In genomic region chr1:28369518-28370219, GRCh38 we compare ENCODE assay signal across 8 cellular contexts. TPM values are rescaled to one million over a fixed set of nuclear protein-coding genes. Genes with fewer than 3 reads are reported as not detected.
DNase-seq lines count a peak whose midpoint lies in the region; ATAC-seq and TF ChIP-seq lines count a peak whose summit lies in the region.

Gene PHACTR4 (plus strand): TSS chr1:28369740. CDS start chr1:28407448, 37,708 bp downstream.

- TF ChIP-seq CTCF in HCT116 (IDR thresholded peaks at IDR 0.05 in 2 of 3, conservative IDR thresholded peaks at IDR 0.05 in 1 of 3; ENCODE audit: borderline replicate concordance in 1 of 3, insufficient read depth in 1 of 3, low read depth in 2 of 3, low read length in 2 of 3) (no peak), SK-N-SH (IDR thresholded peaks at IDR 0.05) (no peak)

- H3K79me2 ChIP-seq in HCT116 (ENCODE audit: insufficient read depth, low read length): peaks cover 48% of the 10 kb centered on the region
- H3K79me2 ChIP-seq in SK-N-SH (ENCODE audit: insufficient read depth): peaks cover 47% of the 10 kb centered on the region

- H3K4me1 ChIP-seq in HCT116 (ENCODE audit: control insufficient read depth in 1 of 2, insufficient read depth in 2 of 2, low read length in 2 of 2): peaks cover 52 to 76% of the 10 kb centered on the region in 2 experiments
- peaks cover 6 to 14% of the 10 kb centered on the region in 2 experiments; a peak in 2 of 4 replicates for H3K4me1 ChIP-seq in SK-N-SH (ENCODE audit: control insufficient read depth in 1 of 2, insufficient read depth in 2 of 2, low read depth in 1 of 2, low read length in 1 of 2)

- peak; percentile 93 for TF ChIP-seq POLR2A in HCT116 (IDR thresholded peaks at IDR 0.05; ENCODE audit: borderline replicate concordance, extremely low read depth, insufficient read depth, insufficient read length)

- peak within 1 kb of the TSS; percentile 92 for H3K4me3 Mint-ChIP-seq in activated naive CD4-positive, alpha-beta T cell treated with anti-CD3 and anti-CD28 coated beads, Interleukin-2, amount 10 ng/mL, durations not matched to agents 7 days and 5 days

- no peak for TF ChIP-seq RAD21 in HCT116 (IDR thresholded peaks at IDR 0.05; ENCODE audit: low read depth)
- no peak for TF ChIP-seq RAD21 in SK-N-SH (IDR thresholded peaks at IDR 0.05; ENCODE audit: low read length)

- H3K27me3 ChIP-seq in HCT116 (ENCODE audit: insufficient read depth, low read length): no peaks in the 10 kb centered on the region
- H3K27me3 ChIP-seq in SK-N-SH (ENCODE audit: insufficient read depth): no peaks in the 10 kb centered on the region

- peaks cover 35% of the 10 kb centered on the region for H3K4me1 Mint-ChIP-seq in activated naive CD4-positive, alpha-beta T cell treated with anti-CD3 and anti-CD28 coated beads, Interleukin-2, amount 10 ng/mL, durations not matched to agents 7 days and 5 days

- H3K36me3 ChIP-seq in HCT116 (ENCODE audit: control insufficient read depth in 1 of 2, insufficient read depth in 2 of 2, low read length in 2 of 2) (no peaks in the 10 kb centered on the region), SK-N-SH (replicated peaks in 1 of 2; ENCODE audit: control insufficient read depth in 1 of 2, insufficient read depth in 2 of 2, low read length in 1 of 2) (no peaks in the 10 kb centered on the region)

- H3K9me3 Mint-ChIP-seq in activated naive CD4-positive, alpha-beta T cell treated with anti-CD3 and anti-CD28 coated beads, Interleukin-2, amount 10 ng/mL, durations not matched to agents 7 days and 5 days: no peaks in the 10 kb centered on the region

- H3K4me2 ChIP-seq in HCT116 (ENCODE audit: low read length) (peak within 1 kb of the TSS; percentile 80), SK-N-SH (peak within 1 kb of the TSS; percentile 83)

- CTCF ChIA-PET in HCT116 (lab: Charles Lee): interaction anchor here (1.0 to 5.8 kb wide), 6 partner anchors 10 to 233 kb away, joined by 3 to 73 read pairs (median 6); no protein-coding TSS in a partner anchor
- CTCF ChIA-PET in SK-N-SH (lab: Yijun Ruan, JAX): interaction anchor here (1.0 to 2.6 kb wide), 3 partner anchors 9 to 120 kb away, joined by 3 to 18 read pairs (median 5); no protein-coding TSS in a partner anchor
- CTCF ChIA-PET in activated naive CD4-positive, alpha-beta T cell treated with anti-CD3 and anti-CD28 coated beads, Interleukin-2, amount 10 ng/mL, durations not matched to agents 7 days and 5 days (lab: Charles Lee): interaction anchor here (0.5 to 2.2 kb wide), 4 partner anchors 10 to 508 kb away, joined by 3 to 14 read pairs (median 4); no protein-coding TSS in a partner anchor

- no TSS peak for BruUV-seq in HCT116 (replicated peaks; lab: Mats Ljungman, UMichigan)

- RAD21 ChIA-PET in HCT116 (lab: Charles Lee; ENCODE audit: low non-redundant PET in 1 of 2, low total read pairs in 2 of 2, uncharacterized antibody in 2 of 2, unreplicated experiment in 2 of 2): interaction anchor here (0.6 to 3.1 kb wide), 5 partner anchors 10 to 508 kb away, joined by 3 to 24 read pairs (median 4); partner anchors contain the start of gene MED18 (in 1 of the 2)

- peaks cover 3% of the 10 kb centered on the region for H3K27me3 Mint-ChIP-seq in activated naive CD4-positive, alpha-beta T cell treated with anti-CD3 and anti-CD28 coated beads, Interleukin-2, amount 10 ng/mL, durations not matched to agents 7 days and 5 days

- H3K9me2 ChIP-seq in HCT116 (ENCODE audit: insufficient read depth): no peaks in the 10 kb centered on the region
- no peaks in the 10 kb centered on the region for H3K9me2 ChIP-seq in SK-N-SH

- H3K4me3 ChIP-seq in HCT116 (replicated peaks in 1 of 2; ENCODE audit: low read depth in 1 of 2, low read length in 2 of 2) (peak within 1 kb of the TSS; percentile 87 to 93), SK-N-SH (ENCODE audit: low read depth in 2 of 2, low read length in 1 of 2) (peak within 1 kb of the TSS; percentile 64 to 86)

- no peak for TF ChIP-seq EP300 in SK-N-SH (IDR thresholded peaks at IDR 0.05; ENCODE audit: borderline replicate concordance in 1 of 2, low read depth in 1 of 2, low read length in 1 of 2)

- 0% methylated on average over 9 of the region's 60 CpGs for WGBS in SK-N-SH (ENCODE audit: low lambda C conversion rate)

- H2AFZ ChIP-seq in HCT116 (ENCODE audit: low read depth, low read length, poor library complexity, severe bottlenecking): peak within 1 kb of the TSS; percentile 71
- peak within 1 kb of the TSS; percentile 98 for H2AFZ ChIP-seq in SK-N-SH (ENCODE audit: low read depth)

- ATAC-seq in HCT116: peak; percentile 92

- H3K27ac ChIP-seq in HCT116 (ENCODE audit: low read depth, low read length) (peak within 1 kb of the TSS; percentile 92), SK-N-SH (ENCODE audit: low read depth in 2 of 2, low read length in 1 of 2) (peak within 1 kb of the TSS; percentile 92), substantia nigra (ENCODE audit: low read depth, low read length, poor library complexity, severe bottlenecking) (peak within 1 kb of the TSS; percentile 91)

- H3K9ac ChIP-seq in HCT116 (ENCODE audit: low read length) (peak within 1 kb of the TSS; percentile 82), SK-N-SH (peak within 1 kb of the TSS; percentile 95)

- intact Hi-C loops in HCT116 (cut with micrococcal nuclease): loop anchor here (2.0 to 10.0 kb wide), 2 partner anchors 279 to 505 kb away; no protein-coding TSS in a partner anchor

- H4K20me1 ChIP-seq in HCT116 (ENCODE audit: insufficient read depth) (no peaks in the 10 kb centered on the region), SK-N-SH (ENCODE audit: insufficient read depth) (no peaks in the 10 kb centered on the region)

- peak; percentile 89 for DNase-seq in GDM1 (lab: John Stamatoyannopoulos, UW)
- DNase-seq in HCT116 (ENCODE audit: low read depth, low spot score): peak; percentile 92
- peak; percentile 82 for DNase-seq in MV-4-11 (lab: John Stamatoyannopoulos, UW)
- DNase-seq in SK-N-SH: peak; percentile 97
- peak; percentile 88 for DNase-seq in activated naive CD4-positive, alpha-beta T cell treated with anti-CD3 and anti-CD28 coated beads, Interleukin-2, amount 10 ng/mL, durations not matched to agents 7 days and 5 days
- peak; percentile 85 for DNase-seq in germinal center (ENCODE audit: low spot score)
- DNase-seq in non-pigmented ciliary epithelial cell (ENCODE audit: low read depth): peak; percentile 74
- DNase-seq in substantia nigra (lab: John Stamatoyannopoulos, UW): peak; percentile 38 to 92 (median 82)

- peaks cover 7% of the 10 kb centered on the region for H3K36me3 Mint-ChIP-seq in activated naive CD4-positive, alpha-beta T cell treated with anti-CD3 and anti-CD28 coated beads, Interleukin-2, amount 10 ng/mL, durations not matched to agents 7 days and 5 days

- H3F3A ChIP-seq in SK-N-SH (replicated peaks; ENCODE audit: insufficient read depth): peaks cover 28% of the 10 kb centered on the region

- peak within 1 kb of the TSS; percentile 91 for H3K27ac Mint-ChIP-seq in activated naive CD4-positive, alpha-beta T cell treated with anti-CD3 and anti-CD28 coated beads, Interleukin-2, amount 10 ng/mL, durations not matched to agents 7 days and 5 days

- H3K9me3 ChIP-seq in HCT116 (ENCODE audit: control insufficient read depth in 1 of 2, insufficient read depth in 1 of 2, low read depth in 1 of 2, low read length in 2 of 2) (no peaks in the 10 kb centered on the region), SK-N-SH (no peaks in the 10 kb centered on the region)

- POLR2A ChIA-PET in HCT116 (lab: Charles Lee): interaction anchor here (0.6 to 2.3 kb wide), 13 partner anchors 14 to 439 kb away, joined by 3 to 28 read pairs (median 3); partner anchors contain the start of gene SESN2
- POLR2A ChIA-PET in SK-N-SH (lab: Yijun Ruan, JAX): interaction anchor here (1.0 to 1.5 kb wide), 6 partner anchors 11 to 212 kb away, joined by 3 to 8 read pairs (median 4); partner anchors contain the start of gene MED18

TF ChIP-seq in HCT116, 20 proteins besides CTCF, POLR2A, EP300 and RAD21 (continues in another document):
- TF ChIP-seq POLR2AphosphoS5 (IDR thresholded peaks at IDR 0.05; ENCODE audit: low read depth, low read length) (peak; percentile 97), EGR1 (IDR thresholded peaks at IDR 0.05; ENCODE audit: low read depth) (peak; percentile 43; the same call in 1 of the 2 replicates), TCF7L2 (IDR thresholded peaks at IDR 0.05; ENCODE audit: borderline replicate concordance, extremely low read depth, insufficient read depth, insufficient read length) (peak; percentile 65), EZH2phosphoT487 (IDR thresholded peaks at IDR 0.05; ENCODE audit: borderline replicate concordance) (no peak), SP1 (IDR thresholded peaks at IDR 0.05; ENCODE audit: low read depth) (peak; percentile 34; the same call in 1 of the 2 replicates), EZH2 (IDR thresholded peaks at IDR 0.05) (no peak), JUND (IDR thresholded peaks at IDR 0.05) (no peak), SIN3A (IDR thresholded peaks at IDR 0.05; ENCODE audit: low read depth) (peak; percentile 62; the same call in 1 of the 2 replicates), ATF3 (IDR thresholded peaks at IDR 0.05) (no peak)

TF ChIP-seq in SK-N-SH, 30 proteins besides CTCF, POLR2A, EP300 and RAD21 (continues in another document):
- TF ChIP-seq MEF2A (IDR thresholded peaks at IDR 0.05; ENCODE audit: borderline replicate concordance, low read depth) (peak; percentile 17; the same call in 1 of the 2 replicates), TAF1 (IDR thresholded peaks at IDR 0.05; ENCODE audit: borderline replicate concordance, low read depth, low read length) (peak; percentile 72; the same call in 1 of the 2 replicates), SIN3A (IDR thresholded peaks at IDR 0.05; ENCODE audit: borderline replicate concordance, low read depth, low read length) (peak; percentile 60; the same call in 1 of the 2 replicates), NRF1 (IDR thresholded peaks at IDR 0.05; ENCODE audit: low read depth, low read length) (peak; percentile 93), POLR2AphosphoS5 (IDR thresholded peaks at IDR 0.05; ENCODE audit: low read depth, low read length) (peak; percentile 98), GABPA (IDR thresholded peaks at IDR 0.05; ENCODE audit: low read depth) (peak; percentile 59)

RNA-seq across cellular contexts. Expression of gene PHACTR4, which starts in this region (rescaled TPM):
- 36.0 TPM for total RNA-seq in HCT116 (2021; ENCODE audit: unreplicated experiment)
- 16.4 and 21.8 TPM in 2 replicates for polyA plus RNA-seq in HCT116 (2012)
- polyA plus RNA-seq in SK-N-SH (2012; rRNA removed): 9.8 and 10.5 TPM in 2 replicates
- polyA plus RNA-seq in SK-N-SH (2012; cell fraction: cytosol; rRNA removed): 11.8 and 14.9 TPM in 2 replicates
- 13.9 and 20.9 TPM in 2 replicates for polyA plus RNA-seq in SK-N-SH (2012; cell fraction: nucleus; rRNA removed)

Comparison
In these comparisons a context has a peak if more than half of its experiments do, and no peak if none do; other contexts are left out.
1. Peak in every context shown above with its lines: DNase-seq, ATAC-seq, H3K4me3 ChIP-seq and H3K27ac ChIP-seq.